ENCODE assay signal across 1 cellular context in the genomic region with DNA sequence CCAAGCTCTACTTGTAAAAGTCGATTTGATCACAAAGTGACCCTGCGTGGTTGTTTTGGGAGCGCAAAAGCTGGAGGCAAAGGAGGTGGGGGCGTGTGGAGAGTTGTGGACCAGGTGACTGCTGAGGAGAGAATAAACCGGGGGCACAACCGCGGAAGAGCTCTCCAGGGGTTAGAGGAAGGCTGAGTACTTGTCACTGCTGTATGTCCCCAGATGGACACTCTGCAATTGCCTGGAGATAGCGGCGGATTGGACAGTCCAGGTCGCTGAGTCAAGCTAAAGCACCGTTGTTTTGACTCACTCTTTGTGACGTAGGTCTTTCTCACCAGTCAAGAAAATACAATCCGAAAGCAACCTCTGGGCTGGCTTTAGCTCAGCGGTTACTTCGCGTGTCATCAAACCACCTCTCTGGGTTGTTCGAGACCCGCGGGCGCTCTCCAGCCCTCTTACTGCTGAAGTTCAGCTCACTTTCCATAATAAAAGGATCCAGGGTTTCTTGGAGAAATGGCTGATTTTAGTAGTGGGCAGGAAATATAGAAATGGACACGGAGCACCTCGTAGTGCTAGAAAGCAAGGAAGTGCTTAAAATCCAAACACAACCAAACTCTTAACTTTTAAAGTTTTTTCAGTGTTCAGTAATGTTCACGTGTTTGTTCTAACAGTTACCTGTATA.
TF ChIP-seq lines count a peak whose summit lies in the region.

No MANE protein-coding gene starts in this region.

TF ChIP-seq in K562, 482 proteins besides CTCF, POLR2A, EP300 and RAD21 (continued from another document and continues in another):
- TF ChIP-seq, protein P1, sequence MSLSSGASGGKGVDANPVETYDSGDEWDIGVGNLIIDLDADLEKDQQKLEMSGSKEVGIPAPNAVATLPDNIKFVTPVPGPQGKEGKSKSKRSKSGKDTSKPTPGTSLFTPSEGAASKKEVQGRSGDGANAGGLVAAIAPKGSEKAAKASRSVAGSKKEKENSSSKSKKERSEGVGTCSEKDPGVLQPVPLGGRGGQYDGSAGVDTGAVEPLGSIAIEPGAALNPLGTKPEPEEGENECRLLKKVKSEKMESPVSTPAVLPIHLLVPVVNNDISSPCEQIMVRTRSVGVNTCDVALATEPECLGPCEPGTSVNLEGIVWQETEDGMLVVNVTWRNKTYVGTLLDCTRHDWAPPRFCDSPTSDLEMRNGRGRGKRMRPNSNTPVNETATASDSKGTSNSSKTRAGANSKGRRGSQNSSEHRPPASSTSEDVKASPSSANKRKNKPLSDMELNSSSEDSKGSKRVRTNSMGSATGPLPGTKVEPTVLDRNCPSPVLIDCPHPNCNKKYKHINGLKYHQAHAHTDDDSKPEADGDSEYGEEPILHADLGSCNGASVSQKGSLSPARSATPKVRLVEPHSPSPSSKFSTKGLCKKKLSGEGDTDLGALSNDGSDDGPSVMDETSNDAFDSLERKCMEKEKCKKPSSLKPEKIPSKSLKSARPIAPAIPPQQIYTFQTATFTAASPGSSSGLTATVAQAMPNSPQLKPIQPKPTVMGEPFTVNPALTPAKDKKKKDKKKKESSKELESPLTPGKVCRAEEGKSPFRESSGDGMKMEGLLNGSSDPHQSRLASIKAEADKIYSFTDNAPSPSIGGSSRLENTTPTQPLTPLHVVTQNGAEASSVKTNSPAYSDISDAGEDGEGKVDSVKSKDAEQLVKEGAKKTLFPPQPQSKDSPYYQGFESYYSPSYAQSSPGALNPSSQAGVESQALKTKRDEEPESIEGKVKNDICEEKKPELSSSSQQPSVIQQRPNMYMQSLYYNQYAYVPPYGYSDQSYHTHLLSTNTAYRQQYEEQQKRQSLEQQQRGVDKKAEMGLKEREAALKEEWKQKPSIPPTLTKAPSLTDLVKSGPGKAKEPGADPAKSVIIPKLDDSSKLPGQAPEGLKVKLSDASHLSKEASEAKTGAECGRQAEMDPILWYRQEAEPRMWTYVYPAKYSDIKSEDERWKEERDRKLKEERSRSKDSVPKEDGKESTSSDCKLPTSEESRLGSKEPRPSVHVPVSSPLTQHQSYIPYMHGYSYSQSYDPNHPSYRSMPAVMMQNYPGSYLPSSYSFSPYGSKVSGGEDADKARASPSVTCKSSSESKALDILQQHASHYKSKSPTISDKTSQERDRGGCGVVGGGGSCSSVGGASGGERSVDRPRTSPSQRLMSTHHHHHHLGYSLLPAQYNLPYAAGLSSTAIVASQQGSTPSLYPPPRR (CRISPR knock-in tag; IDR thresholded peaks at IDR 0.05; ENCODE audit: borderline replicate concordance) = no peak
- TF ChIP-seq CEBPG (CRISPR knock-in tag; IDR thresholded peaks at IDR 0.05) (0 out of 2 replicates have a peak, but pooled peaks have one; percentile 24), CEBPG (tag; conservative IDR thresholded peaks at IDR 0.05 in 1 of 2, IDR thresholded peaks at IDR 0.05 in 1 of 2) (no peak), ARHGAP35 (IDR thresholded peaks at IDR 0.05; ENCODE audit: partially characterized antibody) (no peak), POLR2G (IDR thresholded peaks at IDR 0.05; ENCODE audit: low read depth, low read length) (peak; percentile 60), POLR3A (IDR thresholded peaks at IDR 0.05; ENCODE audit: borderline replicate concordance, extremely low read depth, insufficient read depth, insufficient read length) (peak; percentile 96), NFATC3 (IDR thresholded peaks at IDR 0.05) (no peak), XRCC4 (IDR thresholded peaks at IDR 0.05; ENCODE audit: extremely low read depth, insufficient read depth, insufficient read length) (no peak), ZEB2 (IDR thresholded peaks at IDR 0.05) (no peak), SMARCA5 (IDR thresholded peaks at IDR 0.05) (no peak), EGR1 (conservative IDR thresholded peaks at IDR 0.05) (peak; percentile 59), PURB (CRISPR knock-in tag; IDR thresholded peaks at IDR 0.05; ENCODE audit: low read depth) (no peak), TRIM24 (IDR thresholded peaks at IDR 0.05) (peak in 1 of 2 experiments; percentile 74; a peak in 2 of 4 replicates), NCOA6 (IDR thresholded peaks at IDR 0.05) (no peak), E2F3 (CRISPR knock-in tag; IDR thresholded peaks at IDR 0.05) (no peak), FOXK1 (CRISPR knock-in tag; IDR thresholded peaks at IDR 0.05; ENCODE audit: borderline replicate concordance) (peak; percentile 78; the same call in 1 of the 2 replicates), PTBP1 (IDR thresholded peaks at IDR 0.05; ENCODE audit: low read depth, low read length) (no peak), ETV6 (IDR thresholded peaks at IDR 0.05; ENCODE audit: borderline replicate concordance in 1 of 2, low read depth in 2 of 2, low read length in 1 of 2) (no peak), ETV6 (CRISPR knock-in tag; IDR thresholded peaks at IDR 0.05; ENCODE audit: borderline replicate concordance) (no peak), FOSL1 (tag; conservative IDR thresholded peaks at IDR 0.05) (peak; percentile 95), ZNF274 (IDR thresholded peaks at IDR 0.05; ENCODE audit: borderline replicate concordance, low read depth, low read length) (0 out of 2 replicates have a peak, but pooled peaks have one; percentile 31), BACH1 (tag; IDR thresholded peaks at IDR 0.05) (peak; percentile 99), HNRNPH1 (optimal IDR thresholded peaks at IDR 0.05; ENCODE audit: low read depth, low read length) (no peak), NFE2L1 (tag; IDR thresholded peaks at IDR 0.05; ENCODE audit: borderline replicate concordance, low read depth) (no peak)
- TF ChIP-seq, protein P2, sequence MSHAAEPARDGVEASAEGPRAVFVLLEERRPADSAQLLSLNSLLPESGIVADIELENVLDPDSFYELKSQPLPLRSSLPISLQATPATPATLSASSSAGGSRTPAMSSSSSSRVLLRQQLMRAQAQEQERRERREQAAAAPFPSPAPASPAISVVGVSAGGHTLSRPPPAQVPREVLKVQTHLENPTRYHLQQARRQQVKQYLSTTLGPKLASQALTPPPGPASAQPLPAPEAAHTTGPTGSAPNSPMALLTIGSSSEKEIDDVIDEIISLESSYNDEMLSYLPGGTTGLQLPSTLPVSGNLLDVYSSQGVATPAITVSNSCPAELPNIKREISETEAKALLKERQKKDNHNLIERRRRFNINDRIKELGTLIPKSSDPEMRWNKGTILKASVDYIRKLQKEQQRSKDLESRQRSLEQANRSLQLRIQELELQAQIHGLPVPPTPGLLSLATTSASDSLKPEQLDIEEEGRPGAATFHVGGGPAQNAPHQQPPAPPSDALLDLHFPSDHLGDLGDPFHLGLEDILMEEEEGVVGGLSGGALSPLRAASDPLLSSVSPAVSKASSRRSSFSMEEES (CRISPR knock-in tag; IDR thresholded peaks at IDR 0.05) = no peak
- TF ChIP-seq, protein P3, sequence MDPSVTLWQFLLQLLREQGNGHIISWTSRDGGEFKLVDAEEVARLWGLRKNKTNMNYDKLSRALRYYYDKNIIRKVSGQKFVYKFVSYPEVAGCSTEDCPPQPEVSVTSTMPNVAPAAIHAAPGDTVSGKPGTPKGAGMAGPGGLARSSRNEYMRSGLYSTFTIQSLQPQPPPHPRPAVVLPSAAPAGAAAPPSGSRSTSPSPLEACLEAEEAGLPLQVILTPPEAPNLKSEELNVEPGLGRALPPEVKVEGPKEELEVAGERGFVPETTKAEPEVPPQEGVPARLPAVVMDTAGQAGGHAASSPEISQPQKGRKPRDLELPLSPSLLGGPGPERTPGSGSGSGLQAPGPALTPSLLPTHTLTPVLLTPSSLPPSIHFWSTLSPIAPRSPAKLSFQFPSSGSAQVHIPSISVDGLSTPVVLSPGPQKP (CRISPR knock-in tag; IDR thresholded peaks at IDR 0.05) = no peak
- TF ChIP-seq, protein P4, sequence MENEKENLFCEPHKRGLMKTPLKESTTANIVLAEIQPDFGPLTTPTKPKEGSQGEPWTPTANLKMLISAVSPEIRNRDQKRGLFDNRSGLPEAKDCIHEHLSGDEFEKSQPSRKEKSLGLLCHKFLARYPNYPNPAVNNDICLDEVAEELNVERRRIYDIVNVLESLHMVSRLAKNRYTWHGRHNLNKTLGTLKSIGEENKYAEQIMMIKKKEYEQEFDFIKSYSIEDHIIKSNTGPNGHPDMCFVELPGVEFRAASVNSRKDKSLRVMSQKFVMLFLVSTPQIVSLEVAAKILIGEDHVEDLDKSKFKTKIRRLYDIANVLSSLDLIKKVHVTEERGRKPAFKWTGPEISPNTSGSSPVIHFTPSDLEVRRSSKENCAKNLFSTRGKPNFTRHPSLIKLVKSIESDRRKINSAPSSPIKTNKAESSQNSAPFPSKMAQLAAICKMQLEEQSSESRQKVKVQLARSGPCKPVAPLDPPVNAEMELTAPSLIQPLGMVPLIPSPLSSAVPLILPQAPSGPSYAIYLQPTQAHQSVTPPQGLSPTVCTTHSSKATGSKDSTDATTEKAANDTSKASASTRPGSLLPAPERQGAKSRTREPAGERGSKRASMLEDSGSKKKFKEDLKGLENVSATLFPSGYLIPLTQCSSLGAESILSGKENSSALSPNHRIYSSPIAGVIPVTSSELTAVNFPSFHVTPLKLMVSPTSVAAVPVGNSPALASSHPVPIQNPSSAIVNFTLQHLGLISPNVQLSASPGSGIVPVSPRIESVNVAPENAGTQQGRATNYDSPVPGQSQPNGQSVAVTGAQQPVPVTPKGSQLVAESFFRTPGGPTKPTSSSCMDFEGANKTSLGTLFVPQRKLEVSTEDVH (IDR thresholded peaks at IDR 0.05; ENCODE audit: low read depth, partially characterized antibody) = no peak
- TF ChIP-seq, protein P5, sequence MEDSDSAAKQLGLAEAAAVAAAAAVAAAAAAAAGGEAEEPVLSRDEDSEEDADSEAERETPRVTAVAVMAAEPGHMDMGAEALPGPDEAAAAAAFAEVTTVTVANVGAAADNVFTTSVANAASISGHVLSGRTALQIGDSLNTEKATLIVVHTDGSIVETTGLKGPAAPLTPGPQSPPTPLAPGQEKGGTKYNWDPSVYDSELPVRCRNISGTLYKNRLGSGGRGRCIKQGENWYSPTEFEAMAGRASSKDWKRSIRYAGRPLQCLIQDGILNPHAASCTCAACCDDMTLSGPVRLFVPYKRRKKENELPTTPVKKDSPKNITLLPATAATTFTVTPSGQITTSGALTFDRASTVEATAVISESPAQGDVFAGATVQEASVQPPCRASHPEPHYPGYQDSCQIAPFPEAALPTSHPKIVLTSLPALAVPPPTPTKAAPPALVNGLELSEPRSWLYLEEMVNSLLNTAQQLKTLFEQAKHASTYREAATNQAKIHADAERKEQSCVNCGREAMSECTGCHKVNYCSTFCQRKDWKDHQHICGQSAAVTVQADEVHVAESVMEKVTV (CRISPR knock-in tag; IDR thresholded peaks at IDR 0.05) = no peak
- TF ChIP-seq, protein P6, sequence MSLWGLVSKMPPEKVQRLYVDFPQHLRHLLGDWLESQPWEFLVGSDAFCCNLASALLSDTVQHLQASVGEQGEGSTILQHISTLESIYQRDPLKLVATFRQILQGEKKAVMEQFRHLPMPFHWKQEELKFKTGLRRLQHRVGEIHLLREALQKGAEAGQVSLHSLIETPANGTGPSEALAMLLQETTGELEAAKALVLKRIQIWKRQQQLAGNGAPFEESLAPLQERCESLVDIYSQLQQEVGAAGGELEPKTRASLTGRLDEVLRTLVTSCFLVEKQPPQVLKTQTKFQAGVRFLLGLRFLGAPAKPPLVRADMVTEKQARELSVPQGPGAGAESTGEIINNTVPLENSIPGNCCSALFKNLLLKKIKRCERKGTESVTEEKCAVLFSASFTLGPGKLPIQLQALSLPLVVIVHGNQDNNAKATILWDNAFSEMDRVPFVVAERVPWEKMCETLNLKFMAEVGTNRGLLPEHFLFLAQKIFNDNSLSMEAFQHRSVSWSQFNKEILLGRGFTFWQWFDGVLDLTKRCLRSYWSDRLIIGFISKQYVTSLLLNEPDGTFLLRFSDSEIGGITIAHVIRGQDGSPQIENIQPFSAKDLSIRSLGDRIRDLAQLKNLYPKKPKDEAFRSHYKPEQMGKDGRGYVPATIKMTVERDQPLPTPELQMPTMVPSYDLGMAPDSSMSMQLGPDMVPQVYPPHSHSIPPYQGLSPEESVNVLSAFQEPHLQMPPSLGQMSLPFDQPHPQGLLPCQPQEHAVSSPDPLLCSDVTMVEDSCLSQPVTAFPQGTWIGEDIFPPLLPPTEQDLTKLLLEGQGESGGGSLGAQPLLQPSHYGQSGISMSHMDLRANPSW (CRISPR knock-in tag; IDR thresholded peaks at IDR 0.05) = no peak
- TF ChIP-seq, protein P7, sequence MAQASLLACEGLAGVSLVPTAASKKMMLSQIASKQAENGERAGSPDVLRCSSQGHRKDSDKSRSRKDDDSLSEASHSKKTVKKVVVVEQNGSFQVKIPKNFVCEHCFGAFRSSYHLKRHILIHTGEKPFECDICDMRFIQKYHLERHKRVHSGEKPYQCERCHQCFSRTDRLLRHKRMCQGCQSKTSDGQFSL (CRISPR knock-in tag; IDR thresholded peaks at IDR 0.05) = no peak
- TF ChIP-seq, protein P7 (tag; IDR thresholded peaks at IDR 0.05) = no peak
- TF ChIP-seq, protein P8, sequence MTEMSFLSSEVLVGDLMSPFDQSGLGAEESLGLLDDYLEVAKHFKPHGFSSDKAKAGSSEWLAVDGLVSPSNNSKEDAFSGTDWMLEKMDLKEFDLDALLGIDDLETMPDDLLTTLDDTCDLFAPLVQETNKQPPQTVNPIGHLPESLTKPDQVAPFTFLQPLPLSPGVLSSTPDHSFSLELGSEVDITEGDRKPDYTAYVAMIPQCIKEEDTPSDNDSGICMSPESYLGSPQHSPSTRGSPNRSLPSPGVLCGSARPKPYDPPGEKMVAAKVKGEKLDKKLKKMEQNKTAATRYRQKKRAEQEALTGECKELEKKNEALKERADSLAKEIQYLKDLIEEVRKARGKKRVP (CRISPR knock-in tag; IDR thresholded peaks at IDR 0.05) = no peak
